In genomic region chr4:97106161-97106560, GRCh38 we compare ENCODE assay signal across 21 cellular contexts.
DNase-seq lines count a peak whose midpoint lies in the region; ATAC-seq, FAIRE-seq and TF ChIP-seq lines count a peak whose summit lies in the region.
"Had no signal": no experiment of that assay in that cellular context is flagged by ENCODE, and none has a peak within 500 bp of the region (broad histone marks: within the 10 kb centered on the region; RNA-seq: fewer than 3 reads in every experiment).

No MANE protein-coding gene starts in this region.

- no peak for ATAC-seq in mucosa of descending colon
- ATAC-seq in GM21390 (IDR thresholded peaks at IDR 0.05; ENCODE audit: unreplicated experiment): no peak
- ATAC-seq: HCT116, HepG2 had no signal

- H3K36me3 ChIP-seq in mucosa of descending colon (ENCODE audit: low read depth): no peaks in the 10 kb centered on the region
- H3K36me3 ChIP-seq: BLaER1 had no signal

- H3K4me3 ChIP-seq in mucosa of descending colon: no peak overlapping the region
- H3K4me3 ChIP-seq: BLaER1 had no signal

- TF ChIP-seq CTCF in D721Med (IDR thresholded peaks at IDR 0.05; ENCODE audit: insufficient read depth, missing control alignments) (no peak), mucosa of descending colon (IDR thresholded peaks at IDR 0.05) (no peak)

- H3K9me3 ChIP-seq in mucosa of descending colon: no peaks in the 10 kb centered on the region
- H3K9me3 ChIP-seq: BLaER1 had no signal

- DNase-seq in D721Med (ENCODE audit: insufficient read length, low spot score) (peak; percentile 12), NCI-H524 (lab: John Stamatoyannopoulos, UW) (peak; percentile 53 to 76), NCI-H82 treated with DMSO at 0.1 percent for 48 hours (lab: John Stamatoyannopoulos, UW; ENCODE audit: unreplicated experiment) (peak; percentile 87), cerebellum (ENCODE audit: low spot score) (peak; percentile 64), middle frontal gyrus (ENCODE audit: extremely low spot score, low spot score) (no peak), mucosa of descending colon (no peak), SIG-M5 (lab: John Stamatoyannopoulos, UW) (no peak)
- DNase-seq: 8988T; CD4-positive, alpha-beta memory T cell; DMS153; DMS79; GF-D8; GOT3; H7; HFFc6; KBM-7 had no signal

- no peaks in the 10 kb centered on the region for H3K4me1 ChIP-seq in mucosa of descending colon (ENCODE audit: low read depth)
- H3K4me1 ChIP-seq: BLaER1 had no signal

- intact Hi-C loops in mucosa of descending colon (cut with DNase I, micrococcal nuclease): no loop called here

- FAIRE-seq in D721Med (lab: Jason Lieb, UNC): peak; percentile 85
- FAIRE-seq: GM19239, HepG2 had no signal

Comparison
In these comparisons a context has a peak if more than half of its experiments do, and no peak if none do; other contexts are left out.
1. DNase-seq: peak in D721Med (single experiment), NCI-H524 (2 of 2), NCI-H82 treated with DMSO at 0.1 percent for 48 hours (single experiment) and cerebellum (single experiment); none in middle frontal gyrus (single experiment), mucosa of descending colon (0 of 3) and SIG-M5 (single experiment).